Comparison of ENCODE assay signal across 8 cellular contexts in the genomic region with DNA sequence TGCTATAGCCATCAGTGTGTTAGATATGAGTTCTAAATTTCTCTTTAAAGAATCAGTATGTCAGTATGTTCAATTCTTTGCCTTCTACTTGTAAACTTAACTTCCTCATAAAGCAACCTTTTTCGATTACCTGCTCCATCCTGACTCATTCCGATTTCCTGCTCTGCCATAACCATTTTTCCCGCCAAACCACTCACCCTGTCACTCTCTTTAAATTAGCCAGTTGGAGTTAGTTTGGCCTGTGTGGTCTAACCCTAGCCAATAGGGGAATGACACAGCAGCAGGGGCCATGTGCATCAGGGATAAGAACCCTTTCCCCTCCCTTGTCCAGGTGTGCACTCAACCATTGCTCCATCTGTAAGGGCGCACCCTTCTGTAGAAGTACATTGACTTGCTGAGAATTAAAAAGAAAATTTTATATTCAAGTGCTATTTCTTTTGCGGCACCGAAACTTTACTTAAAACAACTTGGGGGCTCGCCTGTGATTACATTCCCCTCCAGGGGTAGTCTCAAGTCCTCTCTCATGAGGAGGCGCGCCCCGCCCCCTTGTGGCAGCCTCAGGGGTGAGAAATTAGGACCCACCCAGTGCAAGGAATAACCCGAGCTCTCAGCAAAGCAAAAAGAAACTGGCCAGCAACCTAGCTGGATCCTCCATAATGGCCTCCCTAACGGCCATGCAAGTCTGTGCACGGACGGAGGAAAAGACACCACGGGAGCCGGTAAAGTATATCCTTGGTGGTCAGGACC. TPM values are rescaled to one million over a fixed set of nuclear protein-coding genes. Genes with fewer than 3 reads are reported as not detected.
A peak's percentile ranks its signal among the peaks of the same experiment; 100 is the strongest.
DNase-seq lines count a peak whose midpoint lies in the region; ATAC-seq, FAIRE-seq and TF ChIP-seq lines count a peak whose summit lies in the region.
"Not testable (repeated sequence)": the region's sequence is repeated elsewhere in the genome, so short reads cannot be mapped to it uniquely, and the experiment has no call there.

No MANE protein-coding gene starts in this region.

- RAD21 ChIA-PET in GM12878 (lab: Charles Lee; ENCODE audit: unreplicated experiment), result interaction anchor here (0.7 to 1.2 kb wide), 2 partner anchors 54 to 228 kb away, joined by 3 to 8 read pairs; partner anchors contain the start of gene STK17A

- DNase-seq in DND-41 (peak; percentile 40), KBM-7 (peak; percentile 26), PC-9 (peak in 1 of 2 experiments; percentile 52), glutamatergic neuron (peak; percentile 31), ovary (peak; percentile 20 to 58 (median 34)), upper lobe of right lung (peak; percentile 69)
- peak; percentile 74 for DNase-seq in activated CD4-positive, alpha-beta T cell treated with anti-CD3 and anti-CD28 coated beads, Interleukin-2, amount 10 ng/mL, durations not matched to agents 24 days and 14 days
- not testable (repeated sequence) for DNase-seq in GM12878 (ENCODE audit: low read depth, low spot score)

- not testable (repeated sequence) for H3K9me3 Mint-ChIP-seq in activated CD4-positive, alpha-beta T cell treated with anti-CD3 and anti-CD28 coated beads, Interleukin-2, amount 10 ng/mL, durations not matched to agents 24 days and 14 days; glutamatergic neuron (ENCODE audit: unreplicated experiment)

- TF ChIP-seq CTCF in DND-41 (IDR thresholded peaks at IDR 0.05; ENCODE audit: borderline replicate concordance, extremely low read depth, low read length, poor library complexity, severe bottlenecking); glutamatergic neuron (IDR thresholded peaks at IDR 0.05; ENCODE audit: partially characterized antibody, unreplicated experiment); ovary (IDR thresholded peaks at IDR 0.05): not testable (repeated sequence)
- peak; percentile 64 for TF ChIP-seq CTCF in PC-9 (conservative IDR thresholded peaks at IDR 0.05)
- peak; percentile 35 to 50 (median 39) for TF ChIP-seq CTCF in GM12878 (IDR thresholded peaks at IDR 0.05 in 2 of 3, conservative IDR thresholded peaks at IDR 0.05 in 1 of 3; ENCODE audit: control insufficient read depth in 2 of 3, extremely low read depth in 1 of 3, insufficient read depth in 1 of 3, low read depth in 3 of 3, low read length in 3 of 3)
- TF ChIP-seq CTCF in upper lobe of right lung (IDR thresholded peaks at IDR 0.05), result peak; percentile 32

- H3K4me3 Mint-ChIP-seq in activated CD4-positive, alpha-beta T cell treated with anti-CD3 and anti-CD28 coated beads, Interleukin-2, amount 10 ng/mL, durations not matched to agents 24 days and 14 days; glutamatergic neuron (ENCODE audit: unreplicated experiment): not testable (repeated sequence)

- H3K36me3 Mint-ChIP-seq in activated CD4-positive, alpha-beta T cell treated with anti-CD3 and anti-CD28 coated beads, Interleukin-2, amount 10 ng/mL, durations not matched to agents 24 days and 14 days (ENCODE audit: low read depth), result not testable (repeated sequence)
- H3K36me3 Mint-ChIP-seq in glutamatergic neuron (ENCODE audit: unreplicated experiment), result peaks cover 36% of the 10 kb centered on the region

- peak; percentile 63 for TF ChIP-seq RAD21 in GM12878 (IDR thresholded peaks at IDR 0.05; ENCODE audit: insufficient read depth, low read depth, low read length)

- not testable (repeated sequence) for H3K9me2 ChIP-seq in PC-9 (ENCODE audit: insufficient read depth)

- H3K27me3 ChIP-seq in DND-41 (ENCODE audit: insufficient read depth, low read length, poor library complexity); PC-9 (ENCODE audit: insufficient read depth, low read depth); GM12878 (replicated peaks in 1 of 2; ENCODE audit: control insufficient read depth in 2 of 2, insufficient read depth in 2 of 2, low read length in 1 of 2); ovary; upper lobe of right lung: not testable (repeated sequence)

- WGBS in GM12878 (ENCODE audit: insufficient coverage, insufficient replicate concordance, low lambda C conversion rate, missing lambda C conversion rate), result 59% methylated on average over 16 of the region's 16 CpGs
- 78 to 85% (median 79%) methylated on average over 16 of the region's 16 CpGs for WGBS in ovary, 3 donors

- SMC1A ChIA-PET in GM12878 (lab: Charles Lee; ENCODE audit: uncharacterized antibody, unreplicated experiment), result interaction anchor here (1.0 to 1.2 kb wide), 3 partner anchors 25 to 228 kb away, joined by 3 to 4 read pairs (median 3); partner anchors contain the start of gene STK17A

- not testable (repeated sequence) for H3K79me2 ChIP-seq in DND-41 (ENCODE audit: insufficient read depth, low read length); PC-9 (ENCODE audit: low read depth); GM12878 (ENCODE audit: control insufficient read depth, insufficient read depth, low read length)

- peak; percentile 36; the same call in 1 of the 3 replicates for ATAC-seq in DND-41 (ENCODE audit: insufficient read depth, low read depth)
- peak; percentile 85 for ATAC-seq in GM12878
- peak; percentile 45 for ATAC-seq in upper lobe of right lung

- not testable (repeated sequence) for H3K4me3 ChIP-seq in DND-41 (ENCODE audit: low read depth in 1 of 2, low read length in 2 of 2); PC-9; GM12878; ovary; upper lobe of right lung

- H3K9ac ChIP-seq in DND-41 (ENCODE audit: low read depth, low read length); GM12878 (ENCODE audit: control insufficient read depth, insufficient read depth, low read length): not testable (repeated sequence)

- TF ChIP-seq POLR2A in GM12878 (IDR thresholded peaks at IDR 0.05; ENCODE audit: low read depth, low read length); ovary (IDR thresholded peaks at IDR 0.05): not testable (repeated sequence)

- H3K27ac Mint-ChIP-seq in activated CD4-positive, alpha-beta T cell treated with anti-CD3 and anti-CD28 coated beads, Interleukin-2, amount 10 ng/mL, durations not matched to agents 24 days and 14 days; glutamatergic neuron (ENCODE audit: unreplicated experiment): not testable (repeated sequence)

- H3K27me3 Mint-ChIP-seq in activated CD4-positive, alpha-beta T cell treated with anti-CD3 and anti-CD28 coated beads, Interleukin-2, amount 10 ng/mL, durations not matched to agents 24 days and 14 days, result peaks cover 12% of the 10 kb centered on the region
- H3K27me3 Mint-ChIP-seq in glutamatergic neuron (ENCODE audit: unreplicated experiment), result not testable (repeated sequence)

- H3F3A ChIP-seq in PC-9 (ENCODE audit: insufficient read depth, low read depth), result not testable (repeated sequence)

- intact Hi-C loops in PC-9 (cut with micrococcal nuclease; ENCODE audit: unreplicated experiment); activated CD4-positive, alpha-beta T cell treated with anti-CD3 and anti-CD28 coated beads, Interleukin-2, amount 10 ng/mL, durations not matched to agents 24 days and 14 days (cut with micrococcal nuclease); GM12878 (cut with micrococcal nuclease; ENCODE audit: unreplicated experiment); ovary (cut with DNase I); upper lobe of right lung (cut with DNase I): not testable (repeated sequence)

- not testable (repeated sequence) for H3K9me3 ChIP-seq in DND-41 (ENCODE audit: insufficient read depth, low read length, severe bottlenecking); GM12878 (replicated peaks; ENCODE audit: control insufficient read depth, insufficient read depth, low read length); ovary; upper lobe of right lung
- peaks cover 15% of the 10 kb centered on the region; the same call in 1 of the 2 replicates for H3K9me3 ChIP-seq in PC-9 (ENCODE audit: insufficient read depth, low read depth)

- not testable (repeated sequence) for TF ChIP-seq EP300 in GM12878 (IDR thresholded peaks at IDR 0.05; ENCODE audit: borderline replicate concordance in 1 of 2, control insufficient read depth in 1 of 2, low read depth in 2 of 2, low read length in 2 of 2); ovary (IDR thresholded peaks at IDR 0.05)

- POLR2A ChIA-PET in PC-9 (lab: Charles Lee; ENCODE audit: unreplicated experiment); GM12878 (lab: Charles Lee): not testable (repeated sequence)

- FAIRE-seq in GM12878 (lab: Jason Lieb, UNC), result not testable (repeated sequence)

- H2AFZ ChIP-seq in DND-41 (ENCODE audit: low read depth, low read length); PC-9; GM12878 (ENCODE audit: control insufficient read depth, low read depth, low read length): not testable (repeated sequence)

- BruUV-seq in PC-9 (replicated peaks; lab: Mats Ljungman, UMichigan); GM12878 (replicated peaks; lab: Mats Ljungman, UMichigan): not testable (repeated sequence)

- H3K4me2 ChIP-seq in DND-41 (ENCODE audit: insufficient read depth, low read length); PC-9; GM12878 (ENCODE audit: control insufficient read depth, insufficient read depth): not testable (repeated sequence)

- CTCF ChIA-PET in PC-9 (lab: Charles Lee), result interaction anchor here (0.9 kb wide), 1 partner anchor 18 kb away, joined by 4 read pairs; no protein-coding TSS in a partner anchor
- CTCF ChIA-PET in GM12878 (lab: Yijun Ruan, JAX), result interaction anchor here (0.6 to 1.4 kb wide), 7 partner anchors 22 to 228 kb away, joined by 3 to 7 read pairs (median 3); partner anchors contain the start of gene STK17A

- H3K4me1 ChIP-seq in DND-41 (ENCODE audit: insufficient read depth, low read length); PC-9 (replicated peaks; ENCODE audit: insufficient read depth); GM12878 (ENCODE audit: control insufficient read depth, insufficient read depth, low read length); ovary (ENCODE audit: insufficient read depth); upper lobe of right lung: not testable (repeated sequence)

- in situ Hi-C loops in KBM-7 (cut with MboI; ENCODE audit: low pct_unique_long_range_greater_than_20kb, low sequenced_read_pairs); GM12878 (cut with MboI): not testable (repeated sequence)

- not testable (repeated sequence) for H4K20me1 ChIP-seq in DND-41 (ENCODE audit: insufficient read depth, low read length); PC-9 (ENCODE audit: insufficient read depth); GM12878 (ENCODE audit: control insufficient read depth, insufficient read depth)

- not testable (repeated sequence) for H3K36me3 ChIP-seq in DND-41 (ENCODE audit: insufficient read depth, low read length); PC-9 (ENCODE audit: low read depth); GM12878 (ENCODE audit: control insufficient read depth in 2 of 2, insufficient read depth in 2 of 2, low read length in 1 of 2); ovary
- peaks cover 32% of the 10 kb centered on the region for H3K36me3 ChIP-seq in upper lobe of right lung

- not testable (repeated sequence) for H3K27ac ChIP-seq in DND-41 (ENCODE audit: low read length); PC-9; GM12878 (ENCODE audit: control insufficient read depth, insufficient read depth); ovary; upper lobe of right lung

- H3K4me1 Mint-ChIP-seq in activated CD4-positive, alpha-beta T cell treated with anti-CD3 and anti-CD28 coated beads, Interleukin-2, amount 10 ng/mL, durations not matched to agents 24 days and 14 days; glutamatergic neuron (ENCODE audit: low read depth, unreplicated experiment): not testable (repeated sequence)

RNA-seq across cellular contexts. Expression of gene BLVRA, which starts 51.9 kb away (rescaled TPM):
- 36.4 and 49.5 TPM in 2 replicates for total RNA-seq in PC-9 (2021)
- total RNA-seq in activated CD4-positive, alpha-beta T cell treated with anti-CD3 and anti-CD28 coated beads, Interleukin-2, amount 10 ng/mL, durations not matched to agents 24 days and 14 days, result 39.9 and 43.4 TPM in 2 replicates
- total RNA-seq in GM12878 (2013; cell fraction: nucleolus; rRNA removed), result 15.2 and 15.9 TPM in 2 replicates
- total RNA-seq in GM12878 (2014; rRNA removed), result 61.7 and 63.3 TPM in 2 replicates
- 66.5 and 67.9 TPM in 2 replicates for total RNA-seq in GM12878 (2014; rRNA removed; fragmentation: Illumina TruSeq; extraction: Trizol)
- 66.9 and 73.7 TPM in 2 replicates for total RNA-seq in GM12878 (2021)
- polyA plus RNA-seq in GM12878 (2011; ENCODE audit: low read depth), result 43.7 TPM
- polyA plus RNA-seq in GM12878 (2011; rRNA removed), result 118 and 120 TPM in 2 replicates
- 96.3 and 97.6 TPM in 2 replicates for polyA plus RNA-seq in GM12878 (2011; cell fraction: cytosol; rRNA removed)
- 50.2 and 66.6 TPM in 2 replicates for polyA plus RNA-seq in GM12878 (2011; cell fraction: nucleus; rRNA removed)
- polyA plus RNA-seq in GM12878 (2012), result 53.4 and 58.5 TPM in 2 replicates
- polyA plus RNA-seq in GM12878 (2014; fragmentation: Illumina TruSeq; extraction: Trizol), result 87.1 and 92.1 TPM in 2 replicates
- polyA plus RNA-seq in GM12878 (2014; fragmentation: Nextera tagmentation; extraction: Ambion mirVana), result 100 to 1,000 TPM; 187 to 198 TPM
- 81.2 and 91.4 TPM in 2 replicates for polyA plus RNA-seq in GM12878 (2014; rRNA removed)
- 100 to 1,000 TPM; 113 TPM for polyA plus RNA-seq in GM12878 (2016; fragmentation: Nextera tagmentation; extraction: Ambion mirVana)
- 46.7 and 73.4 TPM in 2 replicates for polyA minus RNA-seq in GM12878 (2011; rRNA and poly(A)+ RNA removed)
- 17.5 and 29.0 TPM in 2 replicates for polyA minus RNA-seq in GM12878 (2011; cell fraction: cytosol; rRNA and poly(A)+ RNA removed)
- polyA minus RNA-seq in GM12878 (2011; cell fraction: nucleus; rRNA and poly(A)+ RNA removed), result 10.9 and 14.8 TPM in 2 replicates
- 63.4 TPM for total RNA-seq in glutamatergic neuron (ENCODE audit: unreplicated experiment)
- 10 to 100 TPM; 47.6 to 75.1 (median 65.2) TPM for total RNA-seq in ovary
- polyA plus RNA-seq in ovary, result 10 to 100 TPM; 64.4 to 66.4 TPM
- 104 TPM for total RNA-seq in upper lobe of right lung

RNA-seq across cellular contexts. Expression of gene MRPS24, which starts 58.9 kb away (rescaled TPM):
- total RNA-seq in PC-9 (2021) (239 and 301 TPM in 2 replicates), GM12878 (2014; rRNA removed) (94.8 and 111 TPM in 2 replicates), GM12878 (2014; rRNA removed; fragmentation: Illumina TruSeq; extraction: Trizol) (62.0 and 72.1 TPM in 2 replicates), GM12878 (2021) (123 and 127 TPM in 2 replicates), glutamatergic neuron (ENCODE audit: unreplicated experiment) (60.8 TPM), ovary (100 to 1,000 TPM in 1 of 7 donors, 10 to 100 TPM in 6; 73.0 to 111 (median 90.9) TPM), upper lobe of right lung (61.5 TPM)
- 119 and 123 TPM in 2 replicates for total RNA-seq in activated CD4-positive, alpha-beta T cell treated with anti-CD3 and anti-CD28 coated beads, Interleukin-2, amount 10 ng/mL, durations not matched to agents 24 days and 14 days
- 17.5 and 18.2 TPM in 2 replicates for total RNA-seq in GM12878 (2013; cell fraction: nucleolus; rRNA removed)
- polyA plus RNA-seq in GM12878 (2011; ENCODE audit: low read depth), result 102 TPM
- polyA plus RNA-seq in GM12878 (2011; rRNA removed) (97.2 and 123 TPM in 2 replicates), GM12878 (2014; fragmentation: Illumina TruSeq; extraction: Trizol) (74.4 and 90.1 TPM in 2 replicates), GM12878 (2014; fragmentation: Nextera tagmentation; extraction: Ambion mirVana) (10 to 100 TPM; 27.6 to 97.4 TPM), GM12878 (2014; rRNA removed) (100 and 125 TPM in 2 replicates), GM12878 (2016; fragmentation: Nextera tagmentation; extraction: Ambion mirVana) (100 to 1,000 TPM; 161 to 164 TPM), ovary (100 to 1,000 TPM; 104 to 124 TPM)
- polyA plus RNA-seq in GM12878 (2011; cell fraction: cytosol; rRNA removed), result 282 and 289 TPM in 2 replicates
- 131 and 143 TPM in 2 replicates for polyA plus RNA-seq in GM12878 (2011; cell fraction: nucleus; rRNA removed)
- polyA plus RNA-seq in GM12878 (2012), result 114 and 132 TPM in 2 replicates
- polyA minus RNA-seq in GM12878 (2011; rRNA and poly(A)+ RNA removed), result 55.2 and 90.2 TPM in 2 replicates
- 42.9 and 44.4 TPM in 2 replicates for polyA minus RNA-seq in GM12878 (2011; cell fraction: cytosol; rRNA and poly(A)+ RNA removed)
- 12.6 and 18.8 TPM in 2 replicates for polyA minus RNA-seq in GM12878 (2011; cell fraction: nucleus; rRNA and poly(A)+ RNA removed)
